Comparison of ENCODE assay signal across 12 cellular contexts in genomic region chr11:61194133-61194785, GRCh38. TPM values are rescaled to one million over a fixed set of nuclear protein-coding genes. Genes with fewer than 3 reads are reported as not detected.
A peak's percentile ranks its signal among the peaks of the same experiment; 100 is the strongest.
DNase-seq lines count a peak whose midpoint lies in the region; ATAC-seq and TF ChIP-seq lines count a peak whose summit lies in the region.
"Not testable (repeated sequence)": the region's sequence is repeated elsewhere in the genome, so short reads cannot be mapped to it uniquely, and the experiment has no call there.
"Had no signal": no experiment of that assay in that cellular context is flagged by ENCODE, and none has a peak within 500 bp of the region (broad histone marks: within the 10 kb centered on the region; RNA-seq: fewer than 3 reads in every experiment).

No MANE protein-coding gene starts in this region.

- not testable (repeated sequence) for H3K27me3 ChIP-seq in GM23338 (ENCODE audit: insufficient read depth); NT2/D1 (ENCODE audit: insufficient read depth, insufficient read length); thyroid gland

- TF ChIP-seq POLR2A in thyroid gland (IDR thresholded peaks at IDR 0.05): not testable (repeated sequence)

- not testable (repeated sequence) for H3K27ac ChIP-seq in GM23338 (ENCODE audit: low read depth)
- H3K27ac ChIP-seq in thyroid gland: peak overlapping the region; percentile 65 to 87 (median 71)

- H3K4me2 ChIP-seq in GM23338: not testable (repeated sequence)

- H3K4me1 Mint-ChIP-seq in GM23338; natural killer cell treated with Interleukin-12 subunit alpha and Interleukin-12 subunit beta and Interleukin-15 and Interleukin-18, amount 100 ng/mL, for 72 hours (ENCODE audit: low read depth in 2 of 2): not testable (repeated sequence)

- not testable (repeated sequence) for H3K36me3 ChIP-seq in GM23338 (ENCODE audit: insufficient read depth); NT2/D1 (ENCODE audit: insufficient read depth, insufficient read length, low read length); thyroid gland

- not testable (repeated sequence) for H3K4me3 ChIP-seq in GM23338; NT2/D1 (ENCODE audit: insufficient read length, low read depth); thyroid gland (replicated peaks in 1 of 3)

- H3K9ac ChIP-seq in NT2/D1 (ENCODE audit: insufficient read length, low read depth): peak overlapping the region; percentile 46

- H3K9me3 ChIP-seq in NT2/D1 (ENCODE audit: insufficient read depth, low read length): peaks cover 23% of the 10 kb centered on the region; the same call in 1 of the 2 replicates
- H3K9me3 ChIP-seq in thyroid gland: not testable (repeated sequence)

- H3K4me1 ChIP-seq in GM23338 (ENCODE audit: insufficient read depth); NT2/D1 (ENCODE audit: insufficient read depth, insufficient read length): not testable (repeated sequence)
- peaks cover 23 to 32% of the 10 kb centered on the region in 2 donors for H3K4me1 ChIP-seq in thyroid gland

- H3K9me3 Mint-ChIP-seq in GM23338; natural killer cell treated with Interleukin-12 subunit alpha and Interleukin-12 subunit beta and Interleukin-15 and Interleukin-18, amount 100 ng/mL, for 72 hours: not testable (repeated sequence)

- not testable (repeated sequence) for H3K4me3 Mint-ChIP-seq in GM23338; natural killer cell treated with Interleukin-12 subunit alpha and Interleukin-12 subunit beta and Interleukin-15 and Interleukin-18, amount 100 ng/mL, for 72 hours

- 35 to 38% methylated on average over 15 to 16 of the region's 16 CpGs for WGBS in thyroid gland, 2 donors

- H4K20me1 ChIP-seq in GM23338 (replicated peaks; ENCODE audit: insufficient read depth): not testable (repeated sequence)

- not testable (repeated sequence) for H3K79me2 ChIP-seq in GM23338 (replicated peaks; ENCODE audit: insufficient read depth)

- H2AFZ ChIP-seq in GM23338: peak overlapping the region; percentile 95; the same call in 1 of the 2 replicates

- H3K36me3 Mint-ChIP-seq in GM23338 (ENCODE audit: low read depth); natural killer cell treated with Interleukin-12 subunit alpha and Interleukin-12 subunit beta and Interleukin-15 and Interleukin-18, amount 100 ng/mL, for 72 hours: not testable (repeated sequence)

- H3K9me2 ChIP-seq in GM23338 (ENCODE audit: insufficient read depth): not testable (repeated sequence)

- peak; percentile 15 for DNase-seq in Caki2 (ENCODE audit: low read depth)
- DNase-seq in GM23338 (ENCODE audit: low spot score): peak; percentile 5
- DNase-seq in NT2/D1 (ENCODE audit: low read depth, low spot score); omental fat pad (ENCODE audit: low spot score): not testable (repeated sequence)
- DNase-seq in cerebellum (ENCODE audit: low spot score): peak; percentile 41
- peak; percentile 8 for DNase-seq in iPS-NIHi11 (ENCODE audit: low spot score)
- DNase-seq in natural killer cell treated with Interleukin-12 subunit alpha and Interleukin-12 subunit beta and Interleukin-15 and Interleukin-18, amount 100 ng/mL, for 72 hours (ENCODE audit: low spot score): peak; percentile 51
- peak; percentile 67 to 71 for DNase-seq in thyroid gland

- not testable (repeated sequence) for H3K27me3 Mint-ChIP-seq in GM23338 (ENCODE audit: insufficient read depth, low read depth, poor library complexity)
- peaks cover 15 to 20% of the 10 kb centered on the region in 2 donors for H3K27me3 Mint-ChIP-seq in natural killer cell treated with Interleukin-12 subunit alpha and Interleukin-12 subunit beta and Interleukin-15 and Interleukin-18, amount 100 ng/mL, for 72 hours

- intact Hi-C loops in thyroid gland (cut with DNase I): not testable (repeated sequence)

- H3K27ac Mint-ChIP-seq in GM23338; natural killer cell treated with Interleukin-12 subunit alpha and Interleukin-12 subunit beta and Interleukin-15 and Interleukin-18, amount 100 ng/mL, for 72 hours: not testable (repeated sequence)

- peak; percentile 68 for ATAC-seq in GM23338
- ATAC-seq in natural killer cell treated with Interleukin-12 subunit alpha and Interleukin-12 subunit beta and Interleukin-15 and Interleukin-18, amount 100 ng/mL, for 72 hours: peak in 1 of 2 donors; percentile 28
- ATAC-seq in omental fat pad (ENCODE audit: low FRiP score): peak; percentile 50

- H3F3A ChIP-seq in GM23338 (replicated peaks; ENCODE audit: low read depth): not testable (repeated sequence)

- TF ChIP-seq CTCF in GM23338 (conservative IDR thresholded peaks at IDR 0.05; ENCODE audit: low read depth in 2 of 2); omental fat pad (IDR thresholded peaks at IDR 0.05); thyroid gland (IDR thresholded peaks at IDR 0.05): not testable (repeated sequence)

- in situ Hi-C loops in Caki2 (cut with HindIII; ENCODE audit: low pct_unique_long_range_greater_than_20kb, low sequenced_read_pairs): not testable (repeated sequence)

RNA-seq across cellular contexts. Expression of gene PGA3, which starts 9.1 kb away (rescaled TPM):
- total RNA-seq in Caki2 (2014; rRNA removed; shearing (Covaris generic); ENCODE audit: low replicate concordance): not detected in 2 replicates
- total RNA-seq in GM23338 (2014; rRNA removed; shearing (Covaris generic)): not detected in 2 replicates
- polyA plus RNA-seq in GM23338 (2016; fragmentation: Nextera tagmentation; extraction: Ambion mirVana): 0.37 TPM in 1 of 2 replicates, not detected in the other
- 1.3 TPM for total RNA-seq in cerebellum
- total RNA-seq in natural killer cell treated with Interleukin-12 subunit alpha and Interleukin-12 subunit beta and Interleukin-15 and Interleukin-18, amount 100 ng/mL, for 72 hours: not detected
- total RNA-seq in omental fat pad: 10 to 100 TPM in 2 of 4 donors, 1 to 10 TPM in 2; 2.5 to 96.7 (median 7.6) TPM
- total RNA-seq in thyroid gland: 1 to 10 TPM in 2 of 4 donors, not detected in 2; 4.3 to 7.9 TPM
- total RNA-seq: Calu3; CD4-positive, CD25-positive, alpha-beta regulatory T cell; H4; HepG2 had no signal
- polyA plus RNA-seq: CD4-positive, CD25-positive, alpha-beta regulatory T cell; HepG2 had no signal

RNA-seq across cellular contexts. Expression of gene PGA4, which starts 27.9 kb away (rescaled TPM):
- total RNA-seq in Caki2 (2014; rRNA removed; shearing (Covaris generic); ENCODE audit: low replicate concordance): not detected in 2 replicates
- total RNA-seq in GM23338 (2014; rRNA removed; shearing (Covaris generic)): 3.7 TPM in 1 of 2 replicates, not detected in the other
- polyA plus RNA-seq in GM23338 (2016; fragmentation: Nextera tagmentation; extraction: Ambion mirVana): 0.19 and 0.81 TPM in 2 replicates
- total RNA-seq in cerebellum: 1.1 TPM
- not detected for total RNA-seq in natural killer cell treated with Interleukin-12 subunit alpha and Interleukin-12 subunit beta and Interleukin-15 and Interleukin-18, amount 100 ng/mL, for 72 hours
- total RNA-seq in omental fat pad: 10 to 100 TPM in 2 of 4 donors, 1 to 10 TPM in 2; 2.9 to 94.5 (median 13.5) TPM
- 1 to 10 TPM in 2 of 4 donors, not detected in 2; 4.6 to 8.1 TPM for total RNA-seq in thyroid gland
- total RNA-seq: Calu3; CD4-positive, CD25-positive, alpha-beta regulatory T cell; H4; HepG2 had no signal
- polyA plus RNA-seq: CD4-positive, CD25-positive, alpha-beta regulatory T cell; HepG2 had no signal

RNA-seq across cellular contexts. Expression of gene VPS37C, which starts 33.0 kb away (rescaled TPM):
- total RNA-seq in Caki2 (2014; rRNA removed; shearing (Covaris generic); ENCODE audit: low replicate concordance): 12.3 and 20.8 TPM in 2 replicates
- total RNA-seq in GM23338 (2014; rRNA removed; shearing (Covaris generic)): 14.4 and 19.4 TPM in 2 replicates
- polyA plus RNA-seq in GM23338 (2016; fragmentation: Nextera tagmentation; extraction: Ambion mirVana): 8.7 and 8.8 TPM in 2 replicates
- total RNA-seq in cerebellum (8.7 TPM), omental fat pad (10 to 100 TPM in 3 of 4 donors, 1 to 10 TPM in 1; 9.3 to 17.5 (median 12.6) TPM), thyroid gland (10 to 100 TPM; 13.0 to 18.2 (median 15.9) TPM)
- 10 to 100 TPM in 1 of 2 donors, 1 to 10 TPM in 1; 9.7 to 13.3 TPM for total RNA-seq in natural killer cell treated with Interleukin-12 subunit alpha and Interleukin-12 subunit beta and Interleukin-15 and Interleukin-18, amount 100 ng/mL, for 72 hours

RNA-seq across cellular contexts. Expression of gene PGA5, which starts 46.7 kb away (rescaled TPM):
- total RNA-seq in Caki2 (2014; rRNA removed; shearing (Covaris generic); ENCODE audit: low replicate concordance): not detected in 2 replicates
- 0.12 and 0.52 TPM in 2 replicates for total RNA-seq in GM23338 (2014; rRNA removed; shearing (Covaris generic))
- polyA plus RNA-seq in GM23338 (2016; fragmentation: Nextera tagmentation; extraction: Ambion mirVana): 0.45 and 1.0 TPM in 2 replicates
- total RNA-seq in cerebellum (not detected), omental fat pad (1 to 10 TPM in 3 of 4 donors, not detected in 1; 2.0 to 5.0 (median 4.3) TPM), thyroid gland (1 to 10 TPM in 2 of 4 donors, not detected in 2; 1.4 to 2.6 TPM)
- total RNA-seq in natural killer cell treated with Interleukin-12 subunit alpha and Interleukin-12 subunit beta and Interleukin-15 and Interleukin-18, amount 100 ng/mL, for 72 hours: not detected
- total RNA-seq: Calu3; CD4-positive, CD25-positive, alpha-beta regulatory T cell; H4; HepG2 had no signal
- polyA plus RNA-seq: CD4-positive, CD25-positive, alpha-beta regulatory T cell; HepG2 had no signal
